ENCODE assay signal across 1 cellular context in the genomic region with DNA sequence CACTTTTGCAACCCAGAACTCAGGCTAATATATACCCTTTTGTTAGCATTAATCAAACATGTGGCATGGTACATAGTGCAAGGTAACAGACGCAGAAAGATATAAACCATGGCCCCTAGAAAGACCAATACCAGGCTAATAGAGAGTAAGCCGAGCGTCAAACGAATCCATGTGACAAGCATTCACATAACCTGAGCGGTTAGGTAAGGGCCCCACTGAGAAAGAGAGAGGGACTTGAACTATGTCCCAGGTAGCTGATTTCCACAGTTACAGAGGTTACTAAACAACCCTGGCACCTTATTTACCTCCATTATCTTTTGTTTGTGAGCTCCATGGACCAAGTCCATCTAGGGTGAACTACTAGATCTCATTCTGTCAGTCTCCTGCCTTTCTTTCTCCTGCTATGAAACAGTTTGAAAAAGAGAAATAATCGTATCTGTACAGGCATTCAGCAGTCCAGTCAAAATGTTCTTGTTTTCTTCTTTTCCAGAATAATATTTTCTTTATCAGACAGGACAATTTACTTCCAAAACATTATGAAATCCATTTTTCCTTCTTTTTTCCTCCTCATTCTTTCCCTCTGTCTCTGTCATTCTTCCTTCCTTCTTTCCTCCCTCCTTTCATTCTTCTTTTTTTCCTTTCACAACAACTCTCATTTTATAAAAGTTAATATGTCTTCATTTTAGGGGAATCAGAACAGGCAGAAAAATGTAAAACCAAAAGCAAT.
TF ChIP-seq lines count a peak whose summit lies in the region.

No MANE protein-coding gene starts in this region.

TF ChIP-seq in HepG2, 621 proteins besides CTCF, POLR2A, EP300 and RAD21 (continued from another document and continues in another):
- TF ChIP-seq, protein P1, sequence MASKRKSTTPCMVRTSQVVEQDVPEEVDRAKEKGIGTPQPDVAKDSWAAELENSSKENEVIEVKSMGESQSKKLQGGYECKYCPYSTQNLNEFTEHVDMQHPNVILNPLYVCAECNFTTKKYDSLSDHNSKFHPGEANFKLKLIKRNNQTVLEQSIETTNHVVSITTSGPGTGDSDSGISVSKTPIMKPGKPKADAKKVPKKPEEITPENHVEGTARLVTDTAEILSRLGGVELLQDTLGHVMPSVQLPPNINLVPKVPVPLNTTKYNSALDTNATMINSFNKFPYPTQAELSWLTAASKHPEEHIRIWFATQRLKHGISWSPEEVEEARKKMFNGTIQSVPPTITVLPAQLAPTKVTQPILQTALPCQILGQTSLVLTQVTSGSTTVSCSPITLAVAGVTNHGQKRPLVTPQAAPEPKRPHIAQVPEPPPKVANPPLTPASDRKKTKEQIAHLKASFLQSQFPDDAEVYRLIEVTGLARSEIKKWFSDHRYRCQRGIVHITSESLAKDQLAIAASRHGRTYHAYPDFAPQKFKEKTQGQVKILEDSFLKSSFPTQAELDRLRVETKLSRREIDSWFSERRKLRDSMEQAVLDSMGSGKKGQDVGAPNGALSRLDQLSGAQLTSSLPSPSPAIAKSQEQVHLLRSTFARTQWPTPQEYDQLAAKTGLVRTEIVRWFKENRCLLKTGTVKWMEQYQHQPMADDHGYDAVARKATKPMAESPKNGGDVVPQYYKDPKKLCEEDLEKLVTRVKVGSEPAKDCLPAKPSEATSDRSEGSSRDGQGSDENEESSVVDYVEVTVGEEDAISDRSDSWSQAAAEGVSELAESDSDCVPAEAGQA (IDR thresholded peaks at IDR 0.05; ENCODE audit: low read depth), result no peak
- TF ChIP-seq, protein P1 (CRISPR knock-in tag; IDR thresholded peaks at IDR 0.05; ENCODE audit: borderline replicate concordance), result no peak
- TF ChIP-seq ZNF136 (CRISPR knock-in tag; IDR thresholded peaks at IDR 0.05; ENCODE audit: low read depth) (no peak), SUZ12 (IDR thresholded peaks at IDR 0.05; ENCODE audit: low read depth, low read length) (no peak), CEBPB (IDR thresholded peaks at IDR 0.05; ENCODE audit: borderline replicate concordance, low read depth, low read length) (peak; percentile 81), MTA1 (CRISPR knock-in tag; IDR thresholded peaks at IDR 0.05; ENCODE audit: borderline replicate concordance) (no peak), ZNF674 (CRISPR knock-in tag; IDR thresholded peaks at IDR 0.05; ENCODE audit: low read depth) (no peak), FOXA3 (CRISPR knock-in tag; IDR thresholded peaks at IDR 0.05) (peak; percentile 97), TFE3 (CRISPR knock-in tag; IDR thresholded peaks at IDR 0.05) (peak; percentile 91), CBX5 (CRISPR knock-in tag; IDR thresholded peaks at IDR 0.05; ENCODE audit: borderline replicate concordance) (no peak), SKIL (CRISPR knock-in tag; IDR thresholded peaks at IDR 0.05; ENCODE audit: borderline replicate concordance) (no peak), BCL3 (CRISPR knock-in tag; IDR thresholded peaks at IDR 0.05) (0 out of 2 replicates have a peak, but pooled peaks have one; percentile 38), FOSL1 (CRISPR knock-in tag; IDR thresholded peaks at IDR 0.05; ENCODE audit: borderline replicate concordance) (no peak), ZMYM4 (CRISPR knock-in tag; IDR thresholded peaks at IDR 0.05) (peak; percentile 93), RXRB (CRISPR knock-in tag; IDR thresholded peaks at IDR 0.05; ENCODE audit: borderline replicate concordance) (peak; percentile 96), ZNF781 (CRISPR knock-in tag; IDR thresholded peaks at IDR 0.05; ENCODE audit: borderline replicate concordance, not compliant biosample characterization) (peak; percentile 58), IRX3 (CRISPR knock-in tag; IDR thresholded peaks at IDR 0.05; ENCODE audit: borderline replicate concordance, low read depth) (peak; percentile 52; the same call in 1 of the 2 replicates), MAFK (conservative IDR thresholded peaks at IDR 0.05 in 1 of 2, IDR thresholded peaks at IDR 0.05 in 1 of 2; ENCODE audit: low read length in 2 of 2) (no peak), ZNF160 (CRISPR knock-in tag; IDR thresholded peaks at IDR 0.05) (no peak; the same call in 1 of the 2 replicates), ZC3H13 (CRISPR knock-in tag; IDR thresholded peaks at IDR 0.05) (no peak), ZNF775 (CRISPR knock-in tag; IDR thresholded peaks at IDR 0.05; ENCODE audit: borderline replicate concordance) (peak; percentile 51; the same call in 1 of the 2 replicates), ZNF496 (CRISPR knock-in tag; IDR thresholded peaks at IDR 0.05; ENCODE audit: insufficient replicate concordance) (no peak), ZNF546 (CRISPR knock-in tag; conservative IDR thresholded peaks at IDR 0.05) (no peak), ZNF20 (CRISPR knock-in tag; IDR thresholded peaks at IDR 0.05) (no peak), ATF4 (CRISPR knock-in tag; IDR thresholded peaks at IDR 0.05) (peak in 1 of 2 experiments; percentile 53; a peak in 2 of 4 replicates), SMAD9 (CRISPR knock-in tag; IDR thresholded peaks at IDR 0.05) (no peak), HDAC1 (CRISPR knock-in tag; IDR thresholded peaks at IDR 0.05) (peak; percentile 39; the same call in 1 of the 2 replicates), RFX3 (CRISPR knock-in tag; IDR thresholded peaks at IDR 0.05) (peak; percentile 27; the same call in 1 of the 2 replicates)
- TF ChIP-seq, protein P2, sequence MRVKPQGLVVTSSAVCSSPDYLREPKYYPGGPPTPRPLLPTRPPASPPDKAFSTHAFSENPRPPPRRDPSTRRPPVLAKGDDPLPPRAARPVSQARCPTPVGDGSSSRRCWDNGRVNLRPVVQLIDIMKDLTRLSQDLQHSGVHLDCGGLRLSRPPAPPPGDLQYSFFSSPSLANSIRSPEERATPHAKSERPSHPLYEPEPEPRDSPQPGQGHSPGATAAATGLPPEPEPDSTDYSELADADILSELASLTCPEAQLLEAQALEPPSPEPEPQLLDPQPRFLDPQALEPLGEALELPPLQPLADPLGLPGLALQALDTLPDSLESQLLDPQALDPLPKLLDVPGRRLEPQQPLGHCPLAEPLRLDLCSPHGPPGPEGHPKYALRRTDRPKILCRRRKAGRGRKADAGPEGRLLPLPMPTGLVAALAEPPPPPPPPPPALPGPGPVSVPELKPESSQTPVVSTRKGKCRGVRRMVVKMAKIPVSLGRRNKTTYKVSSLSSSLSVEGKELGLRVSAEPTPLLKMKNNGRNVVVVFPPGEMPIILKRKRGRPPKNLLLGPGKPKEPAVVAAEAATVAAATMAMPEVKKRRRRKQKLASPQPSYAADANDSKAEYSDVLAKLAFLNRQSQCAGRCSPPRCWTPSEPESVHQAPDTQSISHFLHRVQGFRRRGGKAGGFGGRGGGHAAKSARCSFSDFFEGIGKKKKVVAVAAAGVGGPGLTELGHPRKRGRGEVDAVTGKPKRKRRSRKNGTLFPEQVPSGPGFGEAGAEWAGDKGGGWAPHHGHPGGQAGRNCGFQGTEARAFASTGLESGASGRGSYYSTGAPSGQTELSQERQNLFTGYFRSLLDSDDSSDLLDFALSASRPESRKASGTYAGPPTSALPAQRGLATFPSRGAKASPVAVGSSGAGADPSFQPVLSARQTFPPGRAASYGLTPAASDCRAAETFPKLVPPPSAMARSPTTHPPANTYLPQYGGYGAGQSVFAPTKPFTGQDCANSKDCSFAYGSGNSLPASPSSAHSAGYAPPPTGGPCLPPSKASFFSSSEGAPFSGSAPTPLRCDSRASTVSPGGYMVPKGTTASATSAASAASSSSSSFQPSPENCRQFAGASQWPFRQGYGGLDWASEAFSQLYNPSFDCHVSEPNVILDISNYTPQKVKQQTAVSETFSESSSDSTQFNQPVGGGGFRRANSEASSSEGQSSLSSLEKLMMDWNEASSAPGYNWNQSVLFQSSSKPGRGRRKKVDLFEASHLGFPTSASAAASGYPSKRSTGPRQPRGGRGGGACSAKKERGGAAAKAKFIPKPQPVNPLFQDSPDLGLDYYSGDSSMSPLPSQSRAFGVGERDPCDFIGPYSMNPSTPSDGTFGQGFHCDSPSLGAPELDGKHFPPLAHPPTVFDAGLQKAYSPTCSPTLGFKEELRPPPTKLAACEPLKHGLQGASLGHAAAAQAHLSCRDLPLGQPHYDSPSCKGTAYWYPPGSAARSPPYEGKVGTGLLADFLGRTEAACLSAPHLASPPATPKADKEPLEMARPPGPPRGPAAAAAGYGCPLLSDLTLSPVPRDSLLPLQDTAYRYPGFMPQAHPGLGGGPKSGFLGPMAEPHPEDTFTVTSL (CRISPR knock-in tag; IDR thresholded peaks at IDR 0.05; ENCODE audit: borderline replicate concordance), result peak; percentile 97
